Comparison of ENCODE assay signal across 7 cellular contexts in genomic region chr19:55769632-55770031, GRCh38. TPM values are rescaled to one million over a fixed set of nuclear protein-coding genes. Genes with fewer than 3 reads are reported as not detected.
"Had no signal": no experiment of that assay in that cellular context is flagged by ENCODE, and none has a peak within 500 bp of the region (broad histone marks: within the 10 kb centered on the region; RNA-seq: fewer than 3 reads in every experiment).

No MANE protein-coding gene starts in this region.

RNA-seq across cellular contexts. Expression of gene RFPL4AL1, which starts 0.7 kb away (rescaled TPM):
- total RNA-seq: GM23248, GM23338, H1, H7, H9 had no signal
- polyA plus RNA-seq: GM23248, GM23338, H1 had no signal

RNA-seq across cellular contexts. Expression of gene RFPL4A, which starts 10.7 kb away (rescaled TPM):
- total RNA-seq: GM23248, GM23338, H1, H7, H9, HFFc6 had no signal
- polyA plus RNA-seq: GM23248, GM23338, H1 had no signal

RNA-seq across cellular contexts. Expression of gene NLRP9, which starts 31.4 kb away (rescaled TPM):
- total RNA-seq: GM23248, GM23338, H1, H4, H7, H9, HFFc6 had no signal
- polyA plus RNA-seq: GM23248, GM23338, H1 had no signal
